ENCODE assay signal across 8 cellular contexts in the genomic region with DNA sequence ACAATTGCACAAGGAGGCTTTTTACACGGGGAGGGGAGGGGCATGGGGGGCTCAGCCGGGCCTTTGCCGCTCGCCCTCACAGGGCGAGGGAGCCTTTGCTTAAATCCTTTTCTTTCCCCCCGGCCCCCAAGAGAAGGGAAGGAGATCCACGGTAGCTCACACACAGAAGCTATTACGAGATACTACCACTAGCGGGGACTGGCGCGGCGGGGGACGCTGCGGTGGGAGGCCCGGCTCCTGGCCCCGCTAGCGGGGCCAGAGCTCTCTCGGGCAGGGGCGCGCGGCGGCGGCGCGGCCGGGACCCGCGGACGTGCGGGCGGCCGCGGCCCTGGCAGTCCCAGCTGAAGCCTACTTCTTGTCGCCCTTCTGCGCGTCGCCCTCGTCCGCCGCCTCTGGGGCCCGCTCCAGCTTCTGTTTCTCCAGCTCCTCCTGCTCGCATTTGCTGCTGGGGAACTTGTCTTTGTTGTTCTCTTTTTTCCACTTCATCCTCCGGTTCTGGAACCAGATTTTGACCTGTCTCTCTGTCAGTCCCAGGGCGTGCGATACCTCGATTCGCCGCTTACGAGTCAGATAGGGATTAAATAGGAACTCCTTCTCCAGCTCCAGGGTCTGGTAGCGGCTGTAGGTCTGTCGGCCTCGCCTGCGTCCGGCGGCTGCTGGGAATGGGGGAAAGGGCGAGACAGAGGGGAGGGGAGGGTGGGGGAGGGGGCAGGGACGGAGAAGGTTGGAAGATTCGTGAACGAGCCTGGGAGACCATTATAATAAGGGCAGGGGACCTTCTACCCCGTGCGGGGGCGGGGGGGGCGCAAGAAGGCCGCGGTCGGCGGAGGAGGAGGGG. TPM values are rescaled to one million over a fixed set of nuclear protein-coding genes. Genes with fewer than 3 reads are reported as not detected.
DNase-seq lines count a peak whose midpoint lies in the region; ATAC-seq and TF ChIP-seq lines count a peak whose summit lies in the region.

No MANE protein-coding gene starts in this region.

- H3K27me3 ChIP-seq in HUES6 (ENCODE audit: control insufficient read depth, insufficient read depth, low read length) (peaks cover 99% of the 10 kb centered on the region), esophagus squamous epithelium (peaks cover 49 to 100% (median 84%) of the 10 kb centered on the region in 4 donors), ovary (peaks cover 2% of the 10 kb centered on the region)

- H3K9ac ChIP-seq in HUES6 (ENCODE audit: low read length): peak overlapping the region; percentile 94

- H3K9me3 ChIP-seq in HUES6 (ENCODE audit: control insufficient read depth, insufficient read depth, low read depth, low read length) (no peaks in the 10 kb centered on the region), esophagus squamous epithelium (no peaks in the 10 kb centered on the region), ovary (no peaks in the 10 kb centered on the region)

- no peaks in the 10 kb centered on the region for H3K9me3 Mint-ChIP-seq in WTC11

- no peaks in the 10 kb centered on the region for H3K36me3 Mint-ChIP-seq in WTC11

- peaks cover 29% of the 10 kb centered on the region for H3K4me1 Mint-ChIP-seq in WTC11

- H3K27ac Mint-ChIP-seq in WTC11: no peak overlapping the region

- intact Hi-C loops in esophagus squamous epithelium (cut with DNase I): no loop called here
- intact Hi-C loops in ovary (cut with DNase I): loop anchor here in 2 of 4 donors (10.0 kb wide), 1 partner anchor 588 kb away; no protein-coding TSS in a partner anchor

- ATAC-seq in WTC11 (peak; percentile 2; the same call in 1 of the 2 replicates), GM19467 (IDR thresholded peaks at IDR 0.05; ENCODE audit: unreplicated experiment) (no peak)

- peaks cover 100% of the 10 kb centered on the region; the same call in 1 of the 2 replicates for H3K27me3 Mint-ChIP-seq in WTC11 (ENCODE audit: low read depth)

- POLR2A ChIA-PET in WTC11 (lab: Charles Lee): no interaction called here

- no peak for TF ChIP-seq CTCF in WTC11 (IDR thresholded peaks at IDR 0.05)
- peak in 1 of 6 experiments; percentile 29 for TF ChIP-seq CTCF in esophagus squamous epithelium (IDR thresholded peaks at IDR 0.05)
- no peak for TF ChIP-seq CTCF in ovary (IDR thresholded peaks at IDR 0.05)

- peak overlapping the region; percentile 45 for H3K4me3 Mint-ChIP-seq in WTC11

- H3K27ac ChIP-seq in HUES6 (ENCODE audit: low read depth, low read length) (no peak overlapping the region; the same call in 1 of the 2 replicates), esophagus squamous epithelium (no peak overlapping the region), ovary (no peak overlapping the region), substantia nigra (ENCODE audit: low read depth, low read length, poor library complexity, severe bottlenecking) (no peak overlapping the region)

- WGBS in esophagus squamous epithelium, 2 donors: 3 to 4% methylated on average over 24 to 31 of the region's 67 CpGs
- WGBS in ovary, 3 donors: 1 to 2% (median 2%) methylated on average over 67 of the region's 67 CpGs

- CTCF ChIA-PET in WTC11 (lab: Charles Lee): interaction anchor here (0.6 to 1.4 kb wide), 12 partner anchors 9 to 587 kb away, joined by 3 to 7 read pairs (median 4); partner anchors contain the start of genes HOXB5 and HOXB6

- peaks cover 13% of the 10 kb centered on the region for H3K4me1 ChIP-seq in HUES6 (ENCODE audit: control insufficient read depth, insufficient read depth, low read length)
- peaks cover 13 to 53% (median 40%) of the 10 kb centered on the region in 3 donors for H3K4me1 ChIP-seq in esophagus squamous epithelium
- H3K4me1 ChIP-seq in ovary (ENCODE audit: insufficient read depth): peaks cover 2% of the 10 kb centered on the region

- H3K36me3 ChIP-seq in HUES6 (ENCODE audit: control insufficient read depth, insufficient read depth, low read length): no peaks in the 10 kb centered on the region
- H3K36me3 ChIP-seq in esophagus squamous epithelium: no peaks in the 10 kb centered on the region
- no peaks in the 10 kb centered on the region for H3K36me3 ChIP-seq in ovary

- DNase-seq in ELF-1 (ENCODE audit: low read depth, low spot score) (peak; percentile 64), WTC11 (ENCODE audit: low spot score) (no peak), esophagus squamous epithelium (lab: John Stamatoyannopoulos, UW) (no peak), ovary (no peak), SKM-1 (lab: John Stamatoyannopoulos, UW; ENCODE audit: unreplicated experiment) (no peak), substantia nigra (lab: John Stamatoyannopoulos, UW) (no peak)

- TF ChIP-seq POLR2A in esophagus squamous epithelium (IDR thresholded peaks at IDR 0.05) (no peak), ovary (IDR thresholded peaks at IDR 0.05) (no peak)

- TF ChIP-seq EP300 in ovary (IDR thresholded peaks at IDR 0.05): no peak

- H3K4me3 ChIP-seq in HUES6 (ENCODE audit: low read depth, low read length) (peak overlapping the region; percentile 54; the same call in 1 of the 2 replicates), esophagus squamous epithelium (peak overlapping the region; percentile 1 to 67 (median 14)), ovary (peak overlapping the region; percentile 17)

TF ChIP-seq in WTC11, 78 proteins besides CTCF, POLR2A, EP300 and RAD21:
- TF ChIP-seq USF1 (CRISPR knock-in tag; IDR thresholded peaks at IDR 0.05): no peak
- TF ChIP-seq ZNF423 (CRISPR knock-in tag; IDR thresholded peaks at IDR 0.05): no peak
- TF ChIP-seq, protein P1, sequence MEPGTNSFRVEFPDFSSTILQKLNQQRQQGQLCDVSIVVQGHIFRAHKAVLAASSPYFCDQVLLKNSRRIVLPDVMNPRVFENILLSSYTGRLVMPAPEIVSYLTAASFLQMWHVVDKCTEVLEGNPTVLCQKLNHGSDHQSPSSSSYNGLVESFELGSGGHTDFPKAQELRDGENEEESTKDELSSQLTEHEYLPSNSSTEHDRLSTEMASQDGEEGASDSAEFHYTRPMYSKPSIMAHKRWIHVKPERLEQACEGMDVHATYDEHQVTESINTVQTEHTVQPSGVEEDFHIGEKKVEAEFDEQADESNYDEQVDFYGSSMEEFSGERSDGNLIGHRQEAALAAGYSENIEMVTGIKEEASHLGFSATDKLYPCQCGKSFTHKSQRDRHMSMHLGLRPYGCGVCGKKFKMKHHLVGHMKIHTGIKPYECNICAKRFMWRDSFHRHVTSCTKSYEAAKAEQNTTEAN (CRISPR knock-in tag; IDR thresholded peaks at IDR 0.05): no peak
- no peak for TF ChIP-seq TP53 (CRISPR knock-in tag; IDR thresholded peaks at IDR 0.05)
- TF ChIP-seq ESRRA (CRISPR knock-in tag; IDR thresholded peaks at IDR 0.05; ENCODE audit: borderline replicate concordance): no peak
- no peak for TF ChIP-seq CREM (CRISPR knock-in tag; IDR thresholded peaks at IDR 0.05)
- no peak for TF ChIP-seq IRF2 (CRISPR knock-in tag; IDR thresholded peaks at IDR 0.05; ENCODE audit: borderline replicate concordance, low read depth)
- no peak for TF ChIP-seq TEAD4 (CRISPR knock-in tag; IDR thresholded peaks at IDR 0.05)
- TF ChIP-seq AR (CRISPR knock-in tag; IDR thresholded peaks at IDR 0.05): no peak
- no peak for TF ChIP-seq RELA (CRISPR knock-in tag; IDR thresholded peaks at IDR 0.05; ENCODE audit: borderline replicate concordance)
- TF ChIP-seq ZNF232 (CRISPR knock-in tag; IDR thresholded peaks at IDR 0.05): no peak
- TF ChIP-seq HMGA2 (CRISPR knock-in tag; IDR thresholded peaks at IDR 0.05): no peak

RNA-seq across cellular contexts. Expression of gene HOXB8, which starts 2.0 kb away (rescaled TPM):
- total RNA-seq in WTC11 (2021) (not detected in 3 replicates), esophagus squamous epithelium (not detected), ovary (1 to 10 TPM in 2 of 7 donors, under 1 TPM in 2, not detected in 3; 0.17 to 2.5 (median 0.97) TPM)
- polyA plus RNA-seq in ovary: under 1 TPM in 1 of 2 donors, not detected in 1; 0.28 TPM

RNA-seq across cellular contexts. Expression of gene HOXB7, which starts 2.3 kb away (rescaled TPM):
- 0.14 TPM in 1 of 3 replicates, not detected in the others for total RNA-seq in WTC11 (2021)
- under 1 TPM in 2 of 4 donors, not detected in 2; 0.38 to 0.64 TPM for total RNA-seq in esophagus squamous epithelium
- total RNA-seq in ovary: 1 to 10 TPM in 4 of 7 donors, under 1 TPM in 3; 0.23 to 2.9 (median 1.3) TPM
- polyA plus RNA-seq in ovary: 1 to 10 TPM in 1 of 2 donors, under 1 TPM in 1; 0.48 to 6.9 TPM

RNA-seq across cellular contexts. Expression of gene HOXB6, which starts 8.3 kb away (rescaled TPM):
- 0.11 TPM in 1 of 3 replicates, not detected in the others for total RNA-seq in WTC11 (2021)
- total RNA-seq in esophagus squamous epithelium: 1 to 10 TPM in 2 of 4 donors, not detected in 2; 1.3 to 3.1 TPM
- total RNA-seq in ovary: 10 to 100 TPM in 1 of 7 donors, 1 to 10 TPM in 4, under 1 TPM in 2; 0.25 to 10.3 (median 1.7) TPM
- under 1 TPM; 0.25 to 0.73 TPM for polyA plus RNA-seq in ovary

RNA-seq across cellular contexts. Expression of gene HOXB9, which starts 13.1 kb away (rescaled TPM):
- total RNA-seq in WTC11 (2021) (0.09 to 0.24 TPM (median 0.09 TPM) in 3 replicates), esophagus squamous epithelium (not detected), ovary (under 1 TPM in 4 of 7 donors, not detected in 3; 0.10 to 0.36 (median 0.12) TPM)
- polyA plus RNA-seq in ovary: under 1 TPM in 1 of 2 donors, not detected in 1; 0.27 TPM

RNA-seq across cellular contexts. Expression of gene HOXB5, which starts 19.5 kb away (rescaled TPM):
- total RNA-seq in WTC11 (2021) (not detected in 3 replicates), esophagus squamous epithelium (not detected), ovary (1 to 10 TPM in 2 of 7 donors, under 1 TPM in 4, not detected in 1; 0.20 to 2.8 (median 0.66) TPM)
- polyA plus RNA-seq in ovary: under 1 TPM; 0.04 to 0.53 TPM
